ENCODE assay signal across 10 cellular contexts in the genomic region with DNA sequence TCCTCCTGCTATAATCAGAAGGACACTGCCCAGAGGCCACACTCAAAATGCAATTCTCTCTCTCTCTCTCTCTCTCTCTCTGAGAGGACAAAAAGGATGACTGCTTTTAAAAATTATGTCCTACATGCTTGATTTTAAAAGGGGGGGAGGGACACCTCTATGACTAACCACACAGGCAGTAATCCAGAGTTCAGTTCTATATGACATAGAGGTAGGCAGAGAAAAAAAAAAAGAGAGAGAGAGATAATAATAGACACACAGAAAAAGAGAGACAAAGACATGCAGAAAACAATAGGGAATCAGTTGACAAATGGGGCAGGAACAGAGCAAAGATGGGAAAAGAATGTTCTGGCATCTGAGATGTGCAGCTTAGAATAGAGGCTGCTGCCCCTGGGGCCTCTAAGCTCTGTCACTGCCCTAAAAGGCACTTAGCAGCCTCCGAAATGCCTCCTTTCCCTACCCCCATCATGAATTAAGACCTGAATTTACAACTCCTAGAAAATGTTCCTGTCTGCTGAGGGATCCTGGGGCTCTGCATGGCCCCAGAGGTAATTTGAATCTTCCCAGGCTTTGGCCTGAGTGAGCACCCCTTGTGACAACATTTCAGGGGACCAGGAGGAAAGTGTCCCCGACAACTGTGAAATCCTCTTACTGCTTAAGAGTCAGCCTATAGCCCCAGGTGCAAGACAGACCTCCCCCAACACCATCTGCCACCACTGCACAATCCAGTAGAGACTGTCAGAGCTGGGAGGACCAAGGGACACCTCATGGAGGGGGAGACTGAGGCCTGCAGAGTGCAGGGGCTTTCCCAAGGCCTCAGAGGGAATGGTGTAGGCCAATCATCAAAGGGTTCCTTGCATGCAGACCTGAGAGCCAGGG.
A peak's percentile ranks its signal among the peaks of the same experiment; 100 is the strongest.
DNase-seq lines count a peak whose midpoint lies in the region; ATAC-seq and TF ChIP-seq lines count a peak whose summit lies in the region.
"Had no signal": no experiment of that assay in that cellular context is flagged by ENCODE, and none has a peak within 500 bp of the region (broad histone marks: within the 10 kb centered on the region; RNA-seq: fewer than 3 reads in every experiment).

No MANE protein-coding gene starts in this region.

- H3K4me2 ChIP-seq in BLaER1: peak overlapping the region; percentile 92

- H3K27ac ChIP-seq in BLaER1: no peak overlapping the region; the same call in 1 of the 2 replicates

- H3K36me3 ChIP-seq in BLaER1: no peaks in the 10 kb centered on the region
- H3K36me3 ChIP-seq: suprapubic skin had no signal

- no peaks in the 10 kb centered on the region for H3K27me3 ChIP-seq in BLaER1
- H3K27me3 ChIP-seq: suprapubic skin had no signal

- no peaks in the 10 kb centered on the region for H4K20me1 ChIP-seq in BLaER1

- no peak overlapping the region for H3K4me3 ChIP-seq in BLaER1
- no peak overlapping the region for H3K4me3 ChIP-seq in fibroblast of mammary gland (ENCODE audit: control insufficient read depth, low read depth, low read length)
- H3K4me3 ChIP-seq: suprapubic skin had no signal

- H3K9me3 ChIP-seq in BLaER1: no peaks in the 10 kb centered on the region
- H3K9me3 ChIP-seq: suprapubic skin had no signal

- DNase-seq in NCI-H524 treated with DMSO at 0.1 percent for 48 hours (lab: John Stamatoyannopoulos, UW) (peak; percentile 17), fibroblast of mammary gland (ENCODE audit: low read depth) (peak; percentile 52), pons (ENCODE audit: low spot score) (peak; percentile 48), middle frontal gyrus (ENCODE audit: extremely low spot score, low spot score) (no peak), NK-92 (lab: John Stamatoyannopoulos, UW; ENCODE audit: unreplicated experiment) (no peak)
- no peak for DNase-seq in activated CD4-positive, CD25-positive, alpha-beta regulatory T cell treated with anti-CD3 and anti-CD28 coated beads, Interleukin-2, amount 50 U/mL, for 72 hours
- DNase-seq: OCI-M1 had no signal

- no peak for ATAC-seq in GM21423 (IDR thresholded peaks at IDR 0.05; ENCODE audit: unreplicated experiment)

- no peak overlapping the region for H3K9ac ChIP-seq in BLaER1

- H3K4me1 ChIP-seq in BLaER1: peaks cover 53% of the 10 kb centered on the region

- TF ChIP-seq CTCF in fibroblast of mammary gland (conservative IDR thresholded peaks at IDR 0.05; ENCODE audit: control insufficient read depth, insufficient read depth, low read depth, low read length): no peak

Comparison
In these comparisons a context has a peak if more than half of its experiments do, and no peak if none do; other contexts are left out.
1. DNase-seq: peak in NCI-H524 treated with DMSO at 0.1 percent for 48 hours (single experiment), fibroblast of mammary gland (single experiment) and pons (single experiment); none in middle frontal gyrus (single experiment), NK-92 (single experiment) and activated CD4-positive, CD25-positive, alpha-beta regulatory T cell treated with anti-CD3 and anti-CD28 coated beads, Interleukin-2, amount 50 U/mL, for 72 hours (single experiment).